8 cellular contexts compared by ENCODE assay signal in the genomic region with DNA sequence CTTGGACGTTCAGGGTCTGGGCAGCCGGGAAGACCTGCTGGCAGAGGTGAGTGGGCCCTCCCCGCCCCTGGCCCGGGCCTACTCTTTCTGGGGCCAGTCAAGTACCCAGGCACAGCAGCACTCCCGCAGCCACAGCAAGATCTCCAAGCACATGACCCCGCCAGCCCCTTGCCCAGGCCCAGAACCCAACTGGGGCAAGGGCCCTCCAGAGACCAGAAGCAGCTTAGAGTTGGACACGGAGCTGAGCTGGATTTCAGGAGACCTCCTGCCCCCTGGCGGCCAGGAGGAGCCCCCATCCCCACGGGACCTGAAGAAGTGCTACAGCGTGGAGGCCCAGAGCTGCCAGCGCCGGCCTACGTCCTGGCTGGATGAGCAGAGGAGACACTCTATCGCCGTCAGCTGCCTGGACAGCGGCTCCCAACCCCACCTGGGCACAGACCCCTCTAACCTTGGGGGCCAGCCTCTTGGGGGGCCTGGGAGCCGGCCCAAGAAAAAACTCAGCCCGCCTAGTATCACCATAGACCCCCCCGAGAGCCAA. TPM values are rescaled to one million over a fixed set of nuclear protein-coding genes. Genes with fewer than 3 reads are reported as not detected.
A peak's percentile ranks its signal among the peaks of the same experiment; 100 is the strongest.
DNase-seq lines count a peak whose midpoint lies in the region; ATAC-seq and TF ChIP-seq lines count a peak whose summit lies in the region.

No MANE protein-coding gene starts in this region.

- no peak overlapping the region for H3K27ac ChIP-seq in MM.1S (ENCODE audit: low read length)
- H3K27ac ChIP-seq in right atrium auricular region = no peak overlapping the region

- H2AFZ ChIP-seq in MM.1S (ENCODE audit: low read length) = 0 out of 2 replicates have a peak overlapping the region, but pooled peaks have one; percentile 11

- H3K4me1 Mint-ChIP-seq in activated naive CD8-positive, alpha-beta T cell treated with anti-CD3 and anti-CD28 coated beads, Interleukin-2, amount 50 U/mL, for 24 hours = no peaks in the 10 kb centered on the region

- no peaks in the 10 kb centered on the region for H3F3A ChIP-seq in MM.1S (ENCODE audit: insufficient read depth, low read length)

- H3K4me1 ChIP-seq in MM.1S (ENCODE audit: low read length) = peaks cover 10% of the 10 kb centered on the region
- peaks cover 0 to 4% of the 10 kb centered on the region in 2 donors for H3K4me1 ChIP-seq in right atrium auricular region

- H3K9me3 ChIP-seq in MM.1S (replicated peaks; ENCODE audit: insufficient read depth, low read length) = no peaks in the 10 kb centered on the region
- no peaks in the 10 kb centered on the region for H3K9me3 ChIP-seq in right atrium auricular region

- peaks cover 25% of the 10 kb centered on the region for H3K27me3 Mint-ChIP-seq in activated naive CD8-positive, alpha-beta T cell treated with anti-CD3 and anti-CD28 coated beads, Interleukin-2, amount 50 U/mL, for 24 hours

- no peaks in the 10 kb centered on the region for H3K79me2 ChIP-seq in MM.1S (ENCODE audit: low read length)

- no peaks in the 10 kb centered on the region for H3K9me3 Mint-ChIP-seq in activated naive CD8-positive, alpha-beta T cell treated with anti-CD3 and anti-CD28 coated beads, Interleukin-2, amount 50 U/mL, for 24 hours

- no peaks in the 10 kb centered on the region for H3K36me3 ChIP-seq in MM.1S (replicated peaks; ENCODE audit: insufficient read depth, low read length)
- H3K36me3 ChIP-seq in right atrium auricular region = no peaks in the 10 kb centered on the region

- H3K36me3 Mint-ChIP-seq in activated naive CD8-positive, alpha-beta T cell treated with anti-CD3 and anti-CD28 coated beads, Interleukin-2, amount 50 U/mL, for 24 hours (ENCODE audit: low read depth) = no peaks in the 10 kb centered on the region

- H3K27me3 ChIP-seq in MM.1S (replicated peaks; ENCODE audit: insufficient read depth, low read length) = peaks cover 37% of the 10 kb centered on the region
- H3K27me3 ChIP-seq in right atrium auricular region = no peaks in the 10 kb centered on the region

- H3K4me3 ChIP-seq in MM.1S (ENCODE audit: low read length) (no peak overlapping the region), right atrium auricular region (no peak overlapping the region), skeletal muscle cell (ENCODE audit: low read depth, low read length) (no peak overlapping the region)

- no peaks in the 10 kb centered on the region for H3K9me2 ChIP-seq in MM.1S (replicated peaks; ENCODE audit: insufficient read depth, low read length)

- no peak overlapping the region for H3K4me3 Mint-ChIP-seq in activated naive CD8-positive, alpha-beta T cell treated with anti-CD3 and anti-CD28 coated beads, Interleukin-2, amount 50 U/mL, for 24 hours

- peak; percentile 58 for DNase-seq in GDM1 (lab: John Stamatoyannopoulos, UW)
- peak; percentile 59 for DNase-seq in MM.1S
- peak; percentile 46 for DNase-seq in T follicular helper cell (ENCODE audit: low read depth)
- peak; percentile 74 for DNase-seq in activated naive CD8-positive, alpha-beta T cell treated with anti-CD3 and anti-CD28 coated beads, Interleukin-2, amount 50 U/mL, for 24 hours
- DNase-seq in right atrium auricular region (ENCODE audit: low spot score) = peak; percentile 79
- DNase-seq in skeletal muscle cell (ENCODE audit: low read depth) = peak; percentile 18

- peak; percentile 82 for ATAC-seq in activated naive CD8-positive, alpha-beta T cell treated with anti-CD3 and anti-CD28 coated beads, Interleukin-2, amount 50 U/mL, for 24 hours
- ATAC-seq in GM18498 (IDR thresholded peaks at IDR 0.05; ENCODE audit: unreplicated experiment) = no peak
- no peak for ATAC-seq in HG03342 (IDR thresholded peaks at IDR 0.05; ENCODE audit: unreplicated experiment)

- no peak overlapping the region for H3K9ac ChIP-seq in MM.1S (ENCODE audit: low read length)

- no peaks in the 10 kb centered on the region for H4K20me1 ChIP-seq in MM.1S (ENCODE audit: insufficient read depth, low read length)

- TF ChIP-seq CTCF in MM.1S (IDR thresholded peaks at IDR 0.05; ENCODE audit: low read length) (peak; percentile 70), right atrium auricular region (IDR thresholded peaks at IDR 0.05) (peak; percentile 74 to 85)

- no peak overlapping the region for H3K4me2 ChIP-seq in MM.1S (ENCODE audit: low read depth, low read length)

- H3K27ac Mint-ChIP-seq in activated naive CD8-positive, alpha-beta T cell treated with anti-CD3 and anti-CD28 coated beads, Interleukin-2, amount 50 U/mL, for 24 hours = no peak overlapping the region

RNA-seq across cellular contexts. Expression of gene ABCC3, which starts 8.6 kb away (rescaled TPM):
- 1 to 10 TPM; 1.4 to 4.5 TPM for total RNA-seq in right atrium auricular region

Comparison
In these comparisons a context has a peak if more than half of its experiments do, and no peak if none do; other contexts are left out.
1. DNase-seq: peak in every context shown above with its lines; median percentile 79 in right atrium auricular region; 74 in activated naive CD8-positive, alpha-beta T cell treated with anti-CD3 and anti-CD28 coated beads, Interleukin-2, amount 50 U/mL, for 24 hours; 59 in MM.1S; 58 in GDM1; 46 in T follicular helper cell; 18 in skeletal muscle cell.